14 cellular contexts compared by ENCODE assay signal in the genomic region with DNA sequence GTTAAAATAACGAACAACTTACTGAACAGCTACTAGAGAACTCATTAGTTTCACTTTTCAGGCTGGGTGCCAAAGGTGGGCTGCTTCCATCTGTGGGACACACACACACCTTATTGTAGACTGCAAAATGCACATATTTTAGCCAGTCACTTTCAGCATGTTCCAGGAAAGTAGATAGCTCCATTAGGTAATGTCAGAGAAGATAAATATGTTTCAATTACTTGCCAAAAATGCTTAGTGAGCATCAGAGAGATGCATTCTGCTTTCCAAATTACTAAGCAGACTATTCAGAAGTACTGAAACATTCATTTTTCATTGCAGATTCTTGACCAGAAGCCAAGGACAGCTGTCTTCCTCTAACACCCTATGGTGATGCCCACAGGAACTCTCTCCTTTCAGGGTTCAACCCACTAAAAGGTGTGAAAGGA. TPM values are rescaled to one million over a fixed set of nuclear protein-coding genes. Genes with fewer than 3 reads are reported as not detected.
DNase-seq lines count a peak whose midpoint lies in the region; ATAC-seq and TF ChIP-seq lines count a peak whose summit lies in the region.
"Had no signal": no experiment of that assay in that cellular context is flagged by ENCODE, and none has a peak within 500 bp of the region (broad histone marks: within the 10 kb centered on the region; RNA-seq: fewer than 3 reads in every experiment).

No MANE protein-coding gene starts in this region.

- CTCF ChIA-PET in activated naive CD4-positive, alpha-beta T cell treated with anti-CD3 and anti-CD28 coated beads, Interleukin-2, amount 10 ng/mL, durations not matched to agents 7 days and 5 days (lab: Charles Lee) = interaction anchor here (0.6 kb wide), 1 partner anchor 30 kb away, joined by 4 read pairs; no protein-coding TSS in a partner anchor

- H3K27ac Mint-ChIP-seq in activated naive CD4-positive, alpha-beta T cell treated with anti-CD3 and anti-CD28 coated beads, Interleukin-2, amount 10 ng/mL, durations not matched to agents 7 days and 5 days = no peak overlapping the region
- H3K27ac Mint-ChIP-seq: naive thymus-derived CD4-positive, alpha-beta T cell had no signal

- H3K4me1 Mint-ChIP-seq in activated naive CD4-positive, alpha-beta T cell treated with anti-CD3 and anti-CD28 coated beads, Interleukin-2, amount 10 ng/mL, durations not matched to agents 7 days and 5 days = no peaks in the 10 kb centered on the region
- H3K4me1 Mint-ChIP-seq: naive thymus-derived CD4-positive, alpha-beta T cell had no signal

- no peaks in the 10 kb centered on the region for H3K36me3 Mint-ChIP-seq in activated naive CD4-positive, alpha-beta T cell treated with anti-CD3 and anti-CD28 coated beads, Interleukin-2, amount 10 ng/mL, durations not matched to agents 7 days and 5 days

- H3K27me3 Mint-ChIP-seq in activated naive CD4-positive, alpha-beta T cell treated with anti-CD3 and anti-CD28 coated beads, Interleukin-2, amount 10 ng/mL, durations not matched to agents 7 days and 5 days = peaks cover 15% of the 10 kb centered on the region

- H3K4me3 Mint-ChIP-seq in activated naive CD4-positive, alpha-beta T cell treated with anti-CD3 and anti-CD28 coated beads, Interleukin-2, amount 10 ng/mL, durations not matched to agents 7 days and 5 days = no peak overlapping the region
- H3K4me3 Mint-ChIP-seq: naive thymus-derived CD4-positive, alpha-beta T cell had no signal

- DNase-seq in GM04503 (ENCODE audit: low read depth) (peak; percentile 44), hippocampal formation (lab: John Stamatoyannopoulos, UW) (no peak), A172 (ENCODE audit: low spot score) (no peak), AML-193 (lab: John Stamatoyannopoulos, UW) (no peak)
- DNase-seq in activated naive CD4-positive, alpha-beta T cell treated with anti-CD3 and anti-CD28 coated beads, Interleukin-2, amount 10 ng/mL, durations not matched to agents 7 days and 5 days = no peak
- DNase-seq: activated CD4-positive, alpha-beta T cell treated with anti-CD3 and anti-CD28 coated beads, Interleukin-2, amount 50 U/mL, for 1 hour; activated naive CD4-positive, alpha-beta T cell; cerebellar nuclear complex; naive thymus-derived CD4-positive, alpha-beta T cell; NCI-H1105 treated with DMSO at 0.1 percent for 48 hours; tibial artery had no signal

- ATAC-seq in GM19455 (IDR thresholded peaks at IDR 0.05; ENCODE audit: unreplicated experiment) (peak; percentile 66), HG03135 (IDR thresholded peaks at IDR 0.05; ENCODE audit: unreplicated experiment) (peak; percentile 61), SK-N-SH treated with all-trans-retinoic acid at 6 μM for 48 hours (peak; percentile 46)
- ATAC-seq: naive thymus-derived CD4-positive, alpha-beta T cell had no signal

- no peaks in the 10 kb centered on the region for H3K9me3 Mint-ChIP-seq in activated naive CD4-positive, alpha-beta T cell treated with anti-CD3 and anti-CD28 coated beads, Interleukin-2, amount 10 ng/mL, durations not matched to agents 7 days and 5 days

TF ChIP-seq in SK-N-SH treated with all-trans-retinoic acid at 6 μM for 48 hours, 23 proteins besides CTCF, POLR2A, EP300 and RAD21:
- no peak for TF ChIP-seq ZNF8 (CRISPR knock-in tag; IDR thresholded peaks at IDR 0.05)
- peak; percentile 75; the same call in 1 of the 2 replicates for TF ChIP-seq SNAI2 (CRISPR knock-in tag; IDR thresholded peaks at IDR 0.05)
- TF ChIP-seq, protein P1, sequence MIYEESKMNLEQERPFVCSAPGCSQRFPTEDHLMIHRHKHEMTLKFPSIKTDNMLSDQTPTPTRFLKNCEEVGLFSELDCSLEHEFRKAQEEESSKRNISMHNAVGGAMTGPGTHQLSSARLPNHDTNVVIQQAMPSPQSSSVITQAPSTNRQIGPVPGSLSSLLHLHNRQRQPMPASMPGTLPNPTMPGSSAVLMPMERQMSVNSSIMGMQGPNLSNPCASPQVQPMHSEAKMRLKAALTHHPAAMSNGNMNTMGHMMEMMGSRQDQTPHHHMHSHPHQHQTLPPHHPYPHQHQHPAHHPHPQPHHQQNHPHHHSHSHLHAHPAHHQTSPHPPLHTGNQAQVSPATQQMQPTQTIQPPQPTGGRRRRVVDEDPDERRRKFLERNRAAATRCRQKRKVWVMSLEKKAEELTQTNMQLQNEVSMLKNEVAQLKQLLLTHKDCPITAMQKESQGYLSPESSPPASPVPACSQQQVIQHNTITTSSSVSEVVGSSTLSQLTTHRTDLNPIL (CRISPR knock-in tag; IDR thresholded peaks at IDR 0.05; ENCODE audit: low read depth) = peak; percentile 15; the same call in 1 of the 2 replicates
- no peak for TF ChIP-seq ESRRG (CRISPR knock-in tag; IDR thresholded peaks at IDR 0.05)
- peak; percentile 97 for TF ChIP-seq ISL1 (CRISPR knock-in tag; IDR thresholded peaks at IDR 0.05)
TF ChIP-seq in SK-N-SH treated with all-trans-retinoic acid at 6 μM for 48 hours: peak in this region for 3.

RNA-seq across cellular contexts. Expression of a gene that starts 56.2 kb away (rescaled TPM):
- 36.7 and 49.4 TPM in 2 replicates for total RNA-seq in A172 (2014; rRNA removed; shearing (Covaris generic))
